Comparison of ENCODE assay signal across 17 cellular contexts in the genomic region with DNA sequence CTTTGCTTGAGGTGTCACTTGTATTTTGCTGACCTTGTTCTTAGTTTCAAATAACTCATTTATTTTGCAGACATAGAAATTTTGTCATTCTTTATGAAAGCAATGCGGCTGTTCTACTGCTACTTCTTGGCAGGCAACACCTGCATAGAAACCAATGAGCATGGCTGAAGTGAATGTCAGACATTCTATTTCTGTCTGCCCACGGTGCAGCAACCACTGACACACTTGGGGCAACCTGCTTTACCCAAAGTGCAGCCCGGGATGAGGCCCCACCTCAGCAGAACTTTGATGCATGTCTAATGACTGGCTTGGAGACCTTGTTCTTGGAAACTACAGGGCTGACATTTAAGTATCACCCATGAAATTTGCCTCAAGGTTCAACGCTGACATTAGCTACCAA.
DNase-seq lines count a peak whose midpoint lies in the region; ATAC-seq, FAIRE-seq and TF ChIP-seq lines count a peak whose summit lies in the region.
"Had no signal": no experiment of that assay in that cellular context is flagged by ENCODE, and none has a peak within 500 bp of the region (broad histone marks: within the 10 kb centered on the region; RNA-seq: fewer than 3 reads in every experiment).

No MANE protein-coding gene starts in this region.

- H3K4me2 ChIP-seq in K562 (ENCODE audit: insufficient read depth, low read length) (no peak overlapping the region), GM23248 (ENCODE audit: unreplicated experiment) (no peak overlapping the region)

- in situ Hi-C loops in GM13977 (cut with MboI; ENCODE audit: low pct_unique_long_range_greater_than_20kb, low sequenced_read_pairs, unreplicated experiment), result no loop called here
- in situ Hi-C loops in K562 (cut with MboI), result no loop called here
- in situ Hi-C loops in GM23248 (cut with MboI), result no loop called here

- no peaks in the 10 kb centered on the region for H3F3A ChIP-seq in GM23248 (ENCODE audit: insufficient read depth)

- H3K4me3 ChIP-seq in K562, result no peak overlapping the region
- no peak overlapping the region for H3K4me3 ChIP-seq in GM23248
- H3K4me3 ChIP-seq: left lung, MG63 had no signal

- no TSS peak for BruUV-seq in K562 (replicated peaks; lab: Mats Ljungman, UMichigan)

- H3K27ac ChIP-seq in K562 (ENCODE audit: extremely low read depth, low read depth, low read length) (no peak overlapping the region), GM23248 (no peak overlapping the region)
- H3K27ac ChIP-seq: left lung had no signal

- peaks cover 3 to 7% of the 10 kb centered on the region in 2 experiments; a peak in 4 of 5 replicates for H3K4me1 ChIP-seq in K562 (replicated peaks in 1 of 2; ENCODE audit: control insufficient read depth in 2 of 2, insufficient read depth in 2 of 2, low read length in 2 of 2)
- no peaks in the 10 kb centered on the region for H3K4me1 ChIP-seq in GM23248 (ENCODE audit: insufficient read depth)
- H3K4me1 ChIP-seq: left lung had no signal

- H3K9me3 ChIP-seq in K562 (replicated peaks; ENCODE audit: control insufficient read depth, insufficient read depth, low read depth, low read length), result no peaks in the 10 kb centered on the region
- no peaks in the 10 kb centered on the region for H3K9me3 ChIP-seq in GM23248 (ENCODE audit: low read depth)
- H3K9me3 ChIP-seq: left lung, MG63 had no signal

- H4K20me1 ChIP-seq in K562 (replicated peaks; ENCODE audit: control insufficient read depth, insufficient read depth, low read length), result no peaks in the 10 kb centered on the region
- H4K20me1 ChIP-seq in GM23248 (ENCODE audit: insufficient read depth), result no peaks in the 10 kb centered on the region

- H2AFZ ChIP-seq in K562 (ENCODE audit: low read depth, low read length) (peak overlapping the region; percentile 29; the same call in 1 of the 2 replicates), GM23248 (no peak overlapping the region)

- CTCF ChIA-PET in K562 (lab: Yijun Ruan, JAX; ENCODE audit: low intra/inter-chr PET ratio), result interaction anchor here (0.7 kb wide), 1 partner anchor 201 kb away, joined by 3 read pairs; no protein-coding TSS in a partner anchor

- no peak for TF ChIP-seq EP300 in K562 (IDR thresholded peaks at IDR 0.05; ENCODE audit: low read length)

- no peak for TF ChIP-seq RAD21 in K562 (CRISPR knock-in tag; conservative IDR thresholded peaks at IDR 0.05 in 1 of 2, IDR thresholded peaks at IDR 0.05 in 1 of 2)

- H3K27me3 ChIP-seq in K562 (ENCODE audit: control insufficient read depth in 2 of 2, insufficient read depth in 2 of 2, low read length in 2 of 2) (no peaks in the 10 kb centered on the region), GM23248 (replicated peaks; ENCODE audit: insufficient read depth) (no peaks in the 10 kb centered on the region)
- H3K27me3 ChIP-seq: left lung, MG63 had no signal

- TF ChIP-seq CTCF in GM13977 (IDR thresholded peaks at IDR 0.05; ENCODE audit: extremely low read depth, insufficient read depth, missing control alignments) (no peak), GM20000 (IDR thresholded peaks at IDR 0.05; ENCODE audit: extremely low read depth, missing control alignments) (no peak), K562 (IDR thresholded peaks at IDR 0.05 in 2 of 3, conservative IDR thresholded peaks at IDR 0.05 in 1 of 3; ENCODE audit: insufficient read depth in 2 of 3, low read depth in 1 of 3, low read length in 3 of 3) (no peak)

- DNase-seq in GM13977 (ENCODE audit: low spot score) (peak; percentile 56), GM20000 (ENCODE audit: low spot score) (peak; percentile 25), K562 (ENCODE audit: extremely low read depth in 1 of 4, low spot score in 3 of 4) (no peak), iPS-NIHi11 (ENCODE audit: low spot score) (no peak), NCI-H1092 (lab: John Stamatoyannopoulos, UW) (no peak), KG1 (lab: John Stamatoyannopoulos, UW) (no peak), GM23248 (no peak)
- DNase-seq: activated CD4-positive, alpha-beta T cell treated with anti-CD3 and anti-CD28 coated beads, Interleukin-2, amount 50 U/mL, for 1 hour; activated T-cell treated with anti-CD3 and anti-CD28 coated beads, Interleukin-2, amount 50 U/mL, for 72 hours; central memory CD4-positive, alpha-beta T cell; COR-L47; H7; left lung; MG63; NCI-H2107; SHP77 treated with DMSO at 0.1 percent for 48 hours had no signal

- no peaks in the 10 kb centered on the region for H3K9me2 ChIP-seq in GM23248 (ENCODE audit: insufficient read depth)

- H3K9ac ChIP-seq in K562 (ENCODE audit: insufficient read depth in 1 of 2, low read depth in 2 of 2, low read length in 2 of 2) (no peak overlapping the region), GM23248 (no peak overlapping the region)

- intact Hi-C loops in K562 (cut with micrococcal nuclease), result no loop called here

- POLR2A ChIA-PET in K562 (lab: Yijun Ruan, JAX), result interaction anchor here (1.0 kb wide), 1 partner anchor 10 kb away, joined by 3 read pairs; no protein-coding TSS in a partner anchor

- no peaks in the 10 kb centered on the region for H3K9me1 ChIP-seq in K562 (ENCODE audit: control insufficient read depth, insufficient read depth, low read length)

- no peak for TF ChIP-seq POLR2A in K562 (conservative IDR thresholded peaks at IDR 0.05)

- H3K36me3 ChIP-seq in K562 (ENCODE audit: control insufficient read depth, insufficient read depth, low read length) (no peaks in the 10 kb centered on the region), GM23248 (ENCODE audit: low read depth) (no peaks in the 10 kb centered on the region)
- H3K36me3 ChIP-seq: MG63 had no signal

- WGBS in K562 (ENCODE audit: insufficient coverage, low coverage, missing lambda C conversion rate), result 18% methylated on average over 3 of the region's 4 CpGs
- WGBS in GM23248 (ENCODE audit: low coverage in 1 of 2, low lambda C conversion rate in 2 of 2, missing lambda C conversion rate in 2 of 2), 2 experiments, result 75 to 83% methylated on average over 4 of the region's 4 CpGs

- ATAC-seq in HG02973 (IDR thresholded peaks at IDR 0.05; ENCODE audit: unreplicated experiment), result peak; percentile 41
- ATAC-seq in K562, result no peak
- ATAC-seq: activated T-cell treated with anti-CD3 and anti-CD28 coated beads, Interleukin-2, amount 50 U/mL, for 72 hours; left lung had no signal

- no peak for FAIRE-seq in K562 (lab: Jason Lieb, UNC)

- H3K79me2 ChIP-seq in K562 (ENCODE audit: control insufficient read depth, insufficient read depth, low read length), result no peaks in the 10 kb centered on the region
- H3K79me2 ChIP-seq in GM23248 (ENCODE audit: insufficient read depth), result no peaks in the 10 kb centered on the region

TF ChIP-seq in K562, 482 proteins besides CTCF, POLR2A, EP300 and RAD21:
- peak; percentile 45 for TF ChIP-seq ZNF316 (IDR thresholded peaks at IDR 0.05)
- TF ChIP-seq PHB (CRISPR knock-in tag; IDR thresholded peaks at IDR 0.05), result no peak

Comparison
In these comparisons a context has a peak if more than half of its experiments do, and no peak if none do; other contexts are left out.
1. DNase-seq: peak in GM13977 (single experiment) and GM20000 (single experiment); none in K562 (0 of 4), iPS-NIHi11 (single experiment), NCI-H1092 (single experiment), KG1 (single experiment) and GM23248 (single experiment).